Comparison of ENCODE assay signal across 11 cellular contexts in the genomic region with DNA sequence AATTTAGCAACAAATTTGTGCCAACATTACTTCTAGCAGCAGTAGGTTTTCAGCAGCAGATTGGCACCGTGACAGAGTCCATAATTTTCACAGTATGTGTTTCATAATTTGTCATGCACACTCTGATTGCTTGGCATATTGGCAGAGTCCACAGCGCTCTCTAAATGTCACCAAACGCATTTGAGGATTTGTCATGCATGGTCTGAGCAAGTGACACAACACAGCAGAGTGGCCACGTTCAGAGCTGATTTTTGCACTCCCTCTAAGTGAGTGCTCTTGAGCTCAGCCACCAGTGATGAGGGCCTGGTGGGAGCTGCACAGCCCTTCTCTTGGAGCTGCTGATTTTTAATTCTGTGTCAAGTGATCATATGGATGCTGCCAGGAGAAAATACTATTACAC.
DNase-seq lines count a peak whose midpoint lies in the region; ATAC-seq and TF ChIP-seq lines count a peak whose summit lies in the region.
"Had no signal": no experiment of that assay in that cellular context is flagged by ENCODE, and none has a peak within 500 bp of the region (broad histone marks: within the 10 kb centered on the region; RNA-seq: fewer than 3 reads in every experiment).

No MANE protein-coding gene starts in this region.

- no peak overlapping the region for H3K27ac ChIP-seq in GM23338 (ENCODE audit: low read depth)
- H3K27ac ChIP-seq in lower lobe of right lung, result no peak overlapping the region
- H3K27ac ChIP-seq: stomach had no signal

- H3K79me2 ChIP-seq in GM23338 (replicated peaks; ENCODE audit: insufficient read depth), result no peaks in the 10 kb centered on the region

- 0 out of 2 replicates have a peak, but pooled peaks cover 4% of the 10 kb centered on the region for H3K9me2 ChIP-seq in GM23338 (ENCODE audit: insufficient read depth)

- peaks cover 4% of the 10 kb centered on the region; the same call in 2 of the 3 replicates for H3K36me3 Mint-ChIP-seq in GM23338 (ENCODE audit: low read depth)
- H3K36me3 Mint-ChIP-seq: activated naive CD8-positive, alpha-beta T cell treated with anti-CD3 and anti-CD28 coated beads, Interleukin-2, amount 10 ng/mL, durations not matched to agents 7 days and 5 days had no signal

- no peak overlapping the region for H3K4me3 Mint-ChIP-seq in GM23338
- H3K4me3 Mint-ChIP-seq: activated naive CD8-positive, alpha-beta T cell treated with anti-CD3 and anti-CD28 coated beads, Interleukin-2, amount 10 ng/mL, durations not matched to agents 7 days and 5 days; dendritic cell treated with granulocyte-macrophage colony-stimulating factor and Interleukin-4, amounts not matched to agents 40 ng/mL and 50 ng/mL, for 4 days had no signal

- DNase-seq in GM23338 (ENCODE audit: low spot score), result no peak
- peak; percentile 29 to 71 for DNase-seq in NCI-H187 (lab: John Stamatoyannopoulos, UW)
- peak; percentile 74 to 78 for DNase-seq in SHP77 (lab: John Stamatoyannopoulos, UW)
- no peak for DNase-seq in lower lobe of right lung
- DNase-seq in activated T-cell treated with anti-CD3 and anti-CD28 coated beads, Interleukin-2, amount 50 U/mL, for 48 hours, result no peak
- DNase-seq: activated naive CD8-positive, alpha-beta T cell treated with anti-CD3 and anti-CD28 coated beads, Interleukin-2, amount 10 ng/mL, durations not matched to agents 7 days and 5 days; stomach had no signal

- H3K4me3 ChIP-seq in GM23338 (no peak overlapping the region), lower lobe of right lung (no peak overlapping the region)
- H3K4me3 ChIP-seq: stomach had no signal

- no peaks in the 10 kb centered on the region for H3K4me1 Mint-ChIP-seq in GM23338
- H3K4me1 Mint-ChIP-seq: activated naive CD8-positive, alpha-beta T cell treated with anti-CD3 and anti-CD28 coated beads, Interleukin-2, amount 10 ng/mL, durations not matched to agents 7 days and 5 days had no signal

- no peak overlapping the region for H3K4me2 ChIP-seq in GM23338

- intact Hi-C loops in lower lobe of right lung (cut with DNase I), result no loop called here

- H2AFZ ChIP-seq in GM23338, result peak overlapping the region; percentile 72; the same call in 1 of the 2 replicates

- TF ChIP-seq CTCF in GM23338 (conservative IDR thresholded peaks at IDR 0.05; ENCODE audit: low read depth in 2 of 2) (no peak), lower lobe of right lung (IDR thresholded peaks at IDR 0.05) (no peak)

- ATAC-seq in GM23338 (no peak), lower lobe of right lung (peak; percentile 74 to 76), GM21360 (IDR thresholded peaks at IDR 0.05; ENCODE audit: unreplicated experiment) (no peak), GM19397 (IDR thresholded peaks at IDR 0.05; ENCODE audit: unreplicated experiment) (no peak)
- no peak for ATAC-seq in activated CD4-positive, CD25-positive, alpha-beta regulatory T cell treated with anti-CD3 and anti-CD28 coated beads, Interleukin-2, amount 50 U/mL, for 24 hours

- H3K27me3 Mint-ChIP-seq in GM23338 (ENCODE audit: insufficient read depth, low read depth, poor library complexity), result no peaks in the 10 kb centered on the region
- H3K27me3 Mint-ChIP-seq: activated naive CD8-positive, alpha-beta T cell treated with anti-CD3 and anti-CD28 coated beads, Interleukin-2, amount 10 ng/mL, durations not matched to agents 7 days and 5 days; dendritic cell treated with granulocyte-macrophage colony-stimulating factor and Interleukin-4, amounts not matched to agents 40 ng/mL and 50 ng/mL, for 4 days had no signal

- H3K27ac Mint-ChIP-seq in GM23338, result no peak overlapping the region
- H3K27ac Mint-ChIP-seq: activated naive CD8-positive, alpha-beta T cell treated with anti-CD3 and anti-CD28 coated beads, Interleukin-2, amount 10 ng/mL, durations not matched to agents 7 days and 5 days; dendritic cell treated with granulocyte-macrophage colony-stimulating factor and Interleukin-4, amounts not matched to agents 40 ng/mL and 50 ng/mL, for 4 days had no signal

- H3K9me3 ChIP-seq in lower lobe of right lung, result no peaks in the 10 kb centered on the region
- H3K9me3 ChIP-seq: stomach had no signal

- no peaks in the 10 kb centered on the region for H3K4me1 ChIP-seq in GM23338 (ENCODE audit: insufficient read depth)
- H3K4me1 ChIP-seq in lower lobe of right lung, result no peaks in the 10 kb centered on the region
- H3K4me1 ChIP-seq: stomach had no signal

- H3K36me3 ChIP-seq in GM23338 (ENCODE audit: insufficient read depth) (peaks cover 1% of the 10 kb centered on the region; the same call in 1 of the 2 replicates), lower lobe of right lung (no peaks in the 10 kb centered on the region)
- H3K36me3 ChIP-seq: stomach had no signal

- peaks cover 4% of the 10 kb centered on the region; the same call in 1 of the 3 replicates for H3K9me3 Mint-ChIP-seq in GM23338
- H3K9me3 Mint-ChIP-seq: activated naive CD8-positive, alpha-beta T cell treated with anti-CD3 and anti-CD28 coated beads, Interleukin-2, amount 10 ng/mL, durations not matched to agents 7 days and 5 days; dendritic cell treated with granulocyte-macrophage colony-stimulating factor and Interleukin-4, amounts not matched to agents 40 ng/mL and 50 ng/mL, for 4 days had no signal

- no peaks in the 10 kb centered on the region for H3F3A ChIP-seq in GM23338 (replicated peaks; ENCODE audit: low read depth)

- H4K20me1 ChIP-seq in GM23338 (replicated peaks; ENCODE audit: insufficient read depth), result no peaks in the 10 kb centered on the region

- H3K27me3 ChIP-seq in GM23338 (ENCODE audit: insufficient read depth) (no peaks in the 10 kb centered on the region), lower lobe of right lung (ENCODE audit: low read depth) (no peaks in the 10 kb centered on the region)
- H3K27me3 ChIP-seq: stomach had no signal

TF ChIP-seq in GM23338, 12 proteins besides CTCF, POLR2A, EP300 and RAD21 (continues in another document):
- no peak for TF ChIP-seq ETS1 (IDR thresholded peaks at IDR 0.05)
- no peak for TF ChIP-seq ZNF331 (CRISPR knock-in tag; IDR thresholded peaks at IDR 0.05; ENCODE audit: low read depth)
- no peak for TF ChIP-seq NANOG (IDR thresholded peaks at IDR 0.05; ENCODE audit: borderline replicate concordance)

Comparison
In these comparisons a context has a peak if more than half of its experiments do, and no peak if none do; other contexts are left out.
1. ATAC-seq: peak in lower lobe of right lung (2 of 2); none in GM23338 (single experiment), GM21360 (single experiment), activated CD4-positive, CD25-positive, alpha-beta regulatory T cell treated with anti-CD3 and anti-CD28 coated beads, Interleukin-2, amount 50 U/mL, for 24 hours (0 of 2) and GM19397 (single experiment).
2. DNase-seq: peak in NCI-H187 (2 of 2) and SHP77 (2 of 2); none in GM23338 (single experiment), lower lobe of right lung (single experiment) and activated T-cell treated with anti-CD3 and anti-CD28 coated beads, Interleukin-2, amount 50 U/mL, for 48 hours (0 of 2).